In genomic region chr4:10115271-10115656, GRCh38 we compare ENCODE assay signal across 8 cellular contexts. TPM values are rescaled to one million over a fixed set of nuclear protein-coding genes. Genes with fewer than 3 reads are reported as not detected.
A peak's percentile ranks its signal among the peaks of the same experiment; 100 is the strongest.
DNase-seq lines count a peak whose midpoint lies in the region; ATAC-seq, FAIRE-seq and TF ChIP-seq lines count a peak whose summit lies in the region.

No MANE protein-coding gene starts in this region.

- H3K4ac ChIP-seq in mesendoderm (ENCODE audit: low read depth, low read length), result no peak overlapping the region

- H3K79me2 ChIP-seq in MM.1S (ENCODE audit: low read length), result peaks cover 60% of the 10 kb centered on the region
- peaks cover 58% of the 10 kb centered on the region for H3K79me2 ChIP-seq in mesendoderm (ENCODE audit: control insufficient read depth, insufficient read depth, low read length)

- H3K27me3 ChIP-seq in BJ (ENCODE audit: control insufficient read depth, insufficient read depth, low read length), result no peaks in the 10 kb centered on the region
- H3K27me3 ChIP-seq in MM.1S (replicated peaks; ENCODE audit: insufficient read depth, low read length), result no peaks in the 10 kb centered on the region
- H3K27me3 ChIP-seq in bronchial epithelial cell (ENCODE audit: control insufficient read depth, insufficient read depth, low read length), result no peaks in the 10 kb centered on the region
- no peaks in the 10 kb centered on the region for H3K27me3 ChIP-seq in mesendoderm (ENCODE audit: insufficient read depth, low read length, poor library complexity)

- no peak overlapping the region for H4K5ac ChIP-seq in mesendoderm (ENCODE audit: low read length)

- CTCF ChIA-PET in BJ (lab: Yijun Ruan, JAX), result interaction anchor here (0.6 to 1.3 kb wide), 2 partner anchors 23 to 31 kb away, joined by 3 read pairs; no protein-coding TSS in a partner anchor

- H3K4me3 ChIP-seq in BJ (ENCODE audit: low read depth, low read length) (peak overlapping the region; percentile 90), MM.1S (ENCODE audit: low read length) (peak overlapping the region; percentile 82), bronchial epithelial cell (ENCODE audit: low read depth, low read length) (peak overlapping the region; percentile 66), mesendoderm (ENCODE audit: low read length) (peak overlapping the region; percentile 86)

- H2BK120ac ChIP-seq in mesendoderm (ENCODE audit: low read depth, low read length), result no peak overlapping the region

- TF ChIP-seq CTCF in BJ (IDR thresholded peaks at IDR 0.05; ENCODE audit: insufficient read depth, low read depth, low read length) (no peak), MM.1S (IDR thresholded peaks at IDR 0.05; ENCODE audit: low read length) (no peak), bronchial epithelial cell (IDR thresholded peaks at IDR 0.05; ENCODE audit: insufficient read depth, low read length, severe bottlenecking) (no peak)

- H2AK5ac ChIP-seq in mesendoderm (ENCODE audit: low read length), result no peak overlapping the region

- peak overlapping the region; percentile 86 for H3K4me2 ChIP-seq in MM.1S (ENCODE audit: low read depth, low read length)
- H3K4me2 ChIP-seq in mesendoderm (ENCODE audit: low read length), result peak overlapping the region; percentile 90

- POLR2A ChIA-PET in BJ (lab: Charles Lee), result interaction anchor here (0.7 to 1.0 kb wide), 2 partner anchors 9 to 29 kb away, joined by 3 to 6 read pairs; no protein-coding TSS in a partner anchor

- H3K9ac ChIP-seq in MM.1S (ENCODE audit: low read length), result peak overlapping the region; percentile 85
- H3K9ac ChIP-seq in mesendoderm (ENCODE audit: low read length), result peak overlapping the region; percentile 91

- peaks cover 13% of the 10 kb centered on the region for H4K20me1 ChIP-seq in MM.1S (ENCODE audit: insufficient read depth, low read length)

- H4K8ac ChIP-seq in mesendoderm (ENCODE audit: low read depth, low read length), result no peak overlapping the region

- H3K79me1 ChIP-seq in mesendoderm (ENCODE audit: low read length), result peaks cover 22% of the 10 kb centered on the region

- H3K18ac ChIP-seq in mesendoderm (ENCODE audit: low read length), result no peak overlapping the region

- H3K4me1 ChIP-seq in MM.1S (ENCODE audit: low read length) (peaks cover 21% of the 10 kb centered on the region), mesendoderm (ENCODE audit: control insufficient read depth, low read depth, low read length) (peaks cover 9% of the 10 kb centered on the region)

- no peak overlapping the region for H2BK5ac ChIP-seq in mesendoderm (ENCODE audit: low read length)

- DNase-seq in BJ (ENCODE audit: low read depth) (no peak), MM.1S (no peak), bronchial epithelial cell (ENCODE audit: low read depth) (peak; percentile 60), mesendoderm (no peak), NCI-H1417 (lab: John Stamatoyannopoulos, UW) (no peak)
- no peak for DNase-seq in effector CD8-positive, alpha-beta T cell (lab: John Stamatoyannopoulos, UW)

- no peaks in the 10 kb centered on the region for H3K9me3 ChIP-seq in MM.1S (replicated peaks; ENCODE audit: insufficient read depth, low read length)

- peak overlapping the region; percentile 80 for H3K56ac ChIP-seq in mesendoderm (ENCODE audit: low read length)

- H3K23ac ChIP-seq in mesendoderm (ENCODE audit: low read length), result no peak overlapping the region

- FAIRE-seq in bronchial epithelial cell (lab: Jason Lieb, UNC), result no peak

- ATAC-seq in HG02759 (IDR thresholded peaks at IDR 0.05; ENCODE audit: unreplicated experiment) (no peak), GM18498 (IDR thresholded peaks at IDR 0.05; ENCODE audit: unreplicated experiment) (no peak)

- H2AFZ ChIP-seq in MM.1S (ENCODE audit: low read length), result no peak overlapping the region

- 0 out of 2 replicates have a peak, but pooled peaks cover 4% of the 10 kb centered on the region for H3F3A ChIP-seq in MM.1S (ENCODE audit: insufficient read depth, low read length)

- peaks cover 26% of the 10 kb centered on the region for H3K36me3 ChIP-seq in BJ (ENCODE audit: control insufficient read depth, insufficient read depth, low read length)
- peaks cover 27% of the 10 kb centered on the region for H3K36me3 ChIP-seq in MM.1S (replicated peaks; ENCODE audit: insufficient read depth, low read length)
- peaks cover 30% of the 10 kb centered on the region for H3K36me3 ChIP-seq in bronchial epithelial cell (ENCODE audit: control insufficient read depth, insufficient read depth, low read length)
- peaks cover 5% of the 10 kb centered on the region for H3K36me3 ChIP-seq in mesendoderm (ENCODE audit: control insufficient read depth, insufficient read depth, low read length)

- H3K27ac ChIP-seq in MM.1S (ENCODE audit: low read length) (peak overlapping the region; percentile 51; the same call in 1 of the 2 replicates), mesendoderm (ENCODE audit: low read depth, low read length) (no peak overlapping the region)

- H3K9me2 ChIP-seq in MM.1S (replicated peaks; ENCODE audit: insufficient read depth, low read length), result no peaks in the 10 kb centered on the region

- no CpG with 5 or more reads among the region's 8 CpGs for WGBS in mesendoderm (ENCODE audit: extremely low coverage, insufficient coverage, low lambda C conversion rate)

- no peak overlapping the region for H2BK15ac ChIP-seq in mesendoderm (replicated peaks; ENCODE audit: low read depth)

RNA-seq across cellular contexts. Expression of gene WDR1, which starts 1.3 kb away (rescaled TPM):
- 666 and 952 TPM in 2 replicates for polyA plus RNA-seq in BJ (2011; rRNA removed)
- polyA minus RNA-seq in BJ (2011; rRNA and poly(A)+ RNA removed), result 536 and 732 TPM in 2 replicates
- 290 and 315 TPM in 2 replicates for total RNA-seq in bronchial epithelial cell
- polyA plus RNA-seq in mesendoderm (2013, experiment 1 of 2), result 261 TPM
- 261 TPM for polyA plus RNA-seq in mesendoderm (2013, experiment 2 of 2)
